In genomic region chr1:206590025-206590834, GRCh38 we compare ENCODE assay signal across 8 cellular contexts. TPM values are rescaled to one million over a fixed set of nuclear protein-coding genes. Genes with fewer than 3 reads are reported as not detected.
DNase-seq lines count a peak whose midpoint lies in the region; ATAC-seq and TF ChIP-seq lines count a peak whose summit lies in the region.

No MANE protein-coding gene starts in this region.

- WGBS in suprapubic skin, result 58% methylated on average over 8 of the region's 8 CpGs

- in situ Hi-C loops in GM13976 (cut with MboI; ENCODE audit: low sequenced_read_pairs, unreplicated experiment), result no loop called here

- intact Hi-C loops in Caco-2 (cut with micrococcal nuclease; ENCODE audit: unreplicated experiment), result no loop called here

- BruUV-seq in Caco-2 (replicated peaks; lab: Mats Ljungman, UMichigan), result no TSS peak

- no peak overlapping the region for H3K27ac Mint-ChIP-seq in Caco-2 (ENCODE audit: unreplicated experiment)

- TF ChIP-seq CTCF in GM13976 (IDR thresholded peaks at IDR 0.05; ENCODE audit: borderline replicate concordance, control extremely low read depth, extremely low read depth, insufficient read depth, missing control alignments) (peak; percentile 23), fibroblast of the aortic adventitia (IDR thresholded peaks at IDR 0.05; ENCODE audit: insufficient read depth, low read length) (peak; percentile 33), suprapubic skin (IDR thresholded peaks at IDR 0.05) (no peak), Caco-2 (IDR thresholded peaks at IDR 0.05; ENCODE audit: insufficient read depth in 1 of 2, low read depth in 1 of 2, low read length in 1 of 2, severe bottlenecking in 1 of 2, unreplicated experiment in 1 of 2) (no peak)

- POLR2A ChIA-PET in Caco-2 (lab: Charles Lee), result no interaction called here

- H3K9me3 Mint-ChIP-seq in Caco-2 (ENCODE audit: unreplicated experiment), result no peaks in the 10 kb centered on the region

- H3K4me1 ChIP-seq in suprapubic skin, result peaks cover 53% of the 10 kb centered on the region
- H3K4me1 ChIP-seq in Caco-2, result no peaks in the 10 kb centered on the region

- TF ChIP-seq POLR2A in suprapubic skin (IDR thresholded peaks at IDR 0.05), result no peak

- no peak overlapping the region for H3K4me3 Mint-ChIP-seq in Caco-2 (ENCODE audit: unreplicated experiment)

- H3K4me3 ChIP-seq in fibroblast of the aortic adventitia (ENCODE audit: low read depth, low read length) (no peak overlapping the region), suprapubic skin (no peak overlapping the region), Caco-2 (ENCODE audit: low read depth, low read length) (no peak overlapping the region)

- peaks cover 16% of the 10 kb centered on the region for H3K36me3 Mint-ChIP-seq in Caco-2 (ENCODE audit: insufficient read depth, unreplicated experiment)

- H3K36me3 ChIP-seq in suprapubic skin (peaks cover 81% of the 10 kb centered on the region), Caco-2 (ENCODE audit: control insufficient read depth, insufficient read depth, low read length) (no peaks in the 10 kb centered on the region; the same call in 1 of the 2 replicates)

- no peaks in the 10 kb centered on the region for H3K27me3 Mint-ChIP-seq in Caco-2 (ENCODE audit: insufficient read depth, unreplicated experiment)

- ATAC-seq in HG03159 (IDR thresholded peaks at IDR 0.05; ENCODE audit: unreplicated experiment) (peak; percentile 53), GM21526 (IDR thresholded peaks at IDR 0.05; ENCODE audit: low FRiP score, unreplicated experiment) (no peak)

- no peaks in the 10 kb centered on the region for H3K4me1 Mint-ChIP-seq in Caco-2 (ENCODE audit: low read depth, unreplicated experiment)

- H3K9me3 ChIP-seq in suprapubic skin, result no peaks in the 10 kb centered on the region
- no peaks in the 10 kb centered on the region for H3K9me3 ChIP-seq in Caco-2

- no peaks in the 10 kb centered on the region for H3K27me3 ChIP-seq in suprapubic skin
- H3K27me3 ChIP-seq in Caco-2 (replicated peaks; ENCODE audit: control insufficient read depth, insufficient read depth, low read length), result no peaks in the 10 kb centered on the region

- peak overlapping the region; percentile 16 for H3K27ac ChIP-seq in suprapubic skin

- DNase-seq in GM13976 (ENCODE audit: low spot score), result peak; percentile 62
- peak; percentile 56 to 67 for DNase-seq in activated CD4-positive, alpha-beta T cell treated with anti-CD3 and anti-CD28 coated beads, Interleukin-2, amount 50 U/mL, for 48 hours
- DNase-seq in fibroblast of the aortic adventitia (ENCODE audit: low read depth), result peak; percentile 29
- no peak for DNase-seq in suprapubic skin (ENCODE audit: low spot score in 2 of 2)
- DNase-seq in Caco-2, result no peak
- DNase-seq in NCI-H1092 treated with DMSO at 0.1 percent for 48 hours (lab: John Stamatoyannopoulos, UW), result no peak

- CTCF ChIA-PET in Caco-2 (lab: Charles Lee), result no interaction called here

- TF ChIP-seq EP300 in suprapubic skin (IDR thresholded peaks at IDR 0.05), result no peak

RNA-seq across cellular contexts. Expression of gene EIF2D, which starts 22.0 kb away (rescaled TPM):
- total RNA-seq in fibroblast of the aortic adventitia (ENCODE audit: low replicate concordance) (33.5 and 42.5 TPM in 2 replicates), suprapubic skin (10 to 100 TPM; 55.0 to 69.1 (median 61.1) TPM), Caco-2 (2022) (37.9 and 39.6 TPM in 2 replicates)

RNA-seq across cellular contexts. Expression of gene DYRK3, which starts 45.1 kb away (rescaled TPM):
- total RNA-seq in fibroblast of the aortic adventitia (ENCODE audit: low replicate concordance) (19.7 and 27.7 TPM in 2 replicates), suprapubic skin (1 to 10 TPM; 2.2 to 4.7 (median 4.1) TPM), Caco-2 (2022) (0.16 TPM in 1 of 2 replicates, not detected in the other)

Comparison
In these comparisons a context has a peak if more than half of its experiments do, and no peak if none do; other contexts are left out.
1. DNase-seq: peak in GM13976 (single experiment), activated CD4-positive, alpha-beta T cell treated with anti-CD3 and anti-CD28 coated beads, Interleukin-2, amount 50 U/mL, for 48 hours (2 of 2) and fibroblast of the aortic adventitia (single experiment); none in suprapubic skin (0 of 2), Caco-2 (0 of 2) and NCI-H1092 treated with DMSO at 0.1 percent for 48 hours (single experiment).
2. CTCF ChIP-seq: peak in GM13976 (single experiment) and fibroblast of the aortic adventitia (single experiment); none in suprapubic skin (0 of 2) and Caco-2 (0 of 2).